19 cellular contexts compared by ENCODE assay signal in the genomic region with DNA sequence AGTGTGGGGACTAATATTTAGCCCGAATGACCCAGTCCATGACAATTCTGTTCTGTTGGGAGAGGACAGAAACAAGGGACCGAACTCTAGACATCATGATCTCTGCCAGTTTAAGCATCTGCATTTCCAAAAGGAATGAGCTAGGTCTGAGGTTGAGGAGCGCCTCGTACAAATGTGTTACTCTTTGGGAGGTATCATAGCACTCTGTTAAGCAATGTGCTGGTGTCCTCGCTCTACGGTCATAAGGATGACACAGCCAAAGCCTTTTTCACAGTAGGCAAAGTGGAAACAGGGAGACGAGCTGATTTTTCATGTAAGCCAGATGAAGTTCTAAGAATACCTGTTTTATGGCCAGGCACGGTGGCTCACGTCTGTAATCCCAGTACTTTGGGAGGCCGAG. TPM values are rescaled to one million over a fixed set of nuclear protein-coding genes. Genes with fewer than 3 reads are reported as not detected.
DNase-seq lines count a peak whose midpoint lies in the region; ATAC-seq and TF ChIP-seq lines count a peak whose summit lies in the region.
"Had no signal": no experiment of that assay in that cellular context is flagged by ENCODE, and none has a peak within 500 bp of the region (broad histone marks: within the 10 kb centered on the region; RNA-seq: fewer than 3 reads in every experiment).

No MANE protein-coding gene starts in this region.

- no peaks in the 10 kb centered on the region for H3F3A ChIP-seq in GM23338 (replicated peaks; ENCODE audit: low read depth)

- H2AK5ac ChIP-seq in mesenchymal stem cell (ENCODE audit: low read length, severe bottlenecking): no peak overlapping the region
- no peak overlapping the region for H2AK5ac ChIP-seq in neuronal stem cell (ENCODE audit: low read depth, low read length)

- peak overlapping the region; percentile 75 to 92 for H3K18ac ChIP-seq in mesenchymal stem cell (ENCODE audit: low read depth in 1 of 2, low read length in 2 of 2)
- H3K18ac ChIP-seq in neuronal stem cell (ENCODE audit: low read length): no peak overlapping the region

- no peak overlapping the region for H3K27ac Mint-ChIP-seq in GM23338
- H3K27ac Mint-ChIP-seq: CD4-positive, CD25-positive, alpha-beta regulatory T cell; H9; IgD-negative memory B cell had no signal

- H2AFZ ChIP-seq in GM23338 (peak overlapping the region; percentile 15), mesenchymal stem cell (ENCODE audit: low read depth, low read length) (no peak overlapping the region), neuronal stem cell (ENCODE audit: low read length) (peak overlapping the region; percentile 68)

- DNase-seq in GM23338 (ENCODE audit: low spot score) (no peak), brain pericyte (ENCODE audit: low read depth, low spot score) (peak; percentile 6), mesenchymal stem cell (peak; percentile 58), neuronal stem cell (ENCODE audit: low spot score) (no peak), T-helper 1 cell (no peak), dermis blood vessel endothelial cell (no peak), NCI-H1092 treated with DMSO at 0.1 percent for 48 hours (lab: John Stamatoyannopoulos, UW) (no peak), COLO829 (ENCODE audit: low spot score) (no peak)
- DNase-seq: AML-193; CD4-positive, CD25-positive, alpha-beta regulatory T cell; DMS153; DMS79 treated with DMSO at 0.1 percent for 48 hours; EL; GOT3; H9 had no signal

- H3K4me3 ChIP-seq in GM23338 (no peak overlapping the region), mesenchymal stem cell (ENCODE audit: insufficient read depth in 1 of 2, low read depth in 1 of 2, low read length in 2 of 2) (no peak overlapping the region), neuronal stem cell (ENCODE audit: low read length in 2 of 2) (no peak overlapping the region)
- H3K4me3 ChIP-seq: BLaER1 treated with 17β-estradiol and CSF1 and Interleukin-3, amounts not matched to agents 10 nM and 100 nM had no signal

- no peak overlapping the region for H3K4me2 ChIP-seq in GM23338
- no peak overlapping the region for H3K4me2 ChIP-seq in mesenchymal stem cell (ENCODE audit: low read length, poor library complexity, severe bottlenecking)
- H3K4me2 ChIP-seq in neuronal stem cell (ENCODE audit: insufficient read depth, low read length, poor library complexity, severe bottlenecking): no peak overlapping the region
- H3K4me2 ChIP-seq: BLaER1 treated with 17β-estradiol and CSF1 and Interleukin-3, amounts not matched to agents 10 nM and 100 nM had no signal

- H3K9me2 ChIP-seq in GM23338 (ENCODE audit: insufficient read depth): no peaks in the 10 kb centered on the region

- no peak for ATAC-seq in GM23338

- 0 out of 2 replicates have a peak, but pooled peaks cover 6% of the 10 kb centered on the region for H3K4me1 ChIP-seq in GM23338 (ENCODE audit: insufficient read depth)
- no peaks in the 10 kb centered on the region for H3K4me1 ChIP-seq in mesenchymal stem cell (ENCODE audit: control insufficient read depth, insufficient read depth, low read depth, low read length)
- peaks cover 0 to 7% of the 10 kb centered on the region in 2 donors for H3K4me1 ChIP-seq in neuronal stem cell (ENCODE audit: control insufficient read depth in 2 of 2, insufficient read depth in 1 of 2, low read depth in 1 of 2, low read length in 2 of 2)
- H3K4me1 ChIP-seq: BLaER1 treated with 17β-estradiol and CSF1 and Interleukin-3, amounts not matched to agents 10 nM and 100 nM had no signal

- H3K4ac ChIP-seq in mesenchymal stem cell (ENCODE audit: low read depth in 1 of 2, low read length in 2 of 2) (peak overlapping the region; percentile 62 to 94), neuronal stem cell (ENCODE audit: low read length) (no peak overlapping the region)

- H3K27me3 ChIP-seq in GM23338 (ENCODE audit: insufficient read depth) (no peaks in the 10 kb centered on the region), mesenchymal stem cell (ENCODE audit: control insufficient read depth in 1 of 2, insufficient read depth in 1 of 2, low read length in 2 of 2) (no peaks in the 10 kb centered on the region), neuronal stem cell (ENCODE audit: control insufficient read depth in 3 of 3, insufficient read depth in 3 of 3, low read depth in 1 of 3, low read length in 3 of 3) (no peaks in the 10 kb centered on the region)
- H3K27me3 ChIP-seq: BLaER1 treated with 17β-estradiol and CSF1 and Interleukin-3, amounts not matched to agents 10 nM and 100 nM had no signal

- peaks cover 8% of the 10 kb centered on the region; the same call in 2 of the 3 replicates for H3K4me1 Mint-ChIP-seq in GM23338
- H3K4me1 Mint-ChIP-seq: CD4-positive, CD25-positive, alpha-beta regulatory T cell; IgD-negative memory B cell had no signal

- peaks cover 6% of the 10 kb centered on the region; the same call in 2 of the 3 replicates for H3K9me3 Mint-ChIP-seq in GM23338

- H3K9ac ChIP-seq in mesenchymal stem cell (ENCODE audit: low read length) (no peak overlapping the region), neuronal stem cell (ENCODE audit: low read depth, low read length, poor library complexity) (no peak overlapping the region)
- H3K9ac ChIP-seq: BLaER1 treated with 17β-estradiol and CSF1 and Interleukin-3, amounts not matched to agents 10 nM and 100 nM had no signal

- H2BK15ac ChIP-seq in mesenchymal stem cell (ENCODE audit: low read depth, poor library complexity, severe bottlenecking) (no peak overlapping the region), neuronal stem cell (ENCODE audit: low read length) (no peak overlapping the region)

- H4K20me1 ChIP-seq in GM23338 (replicated peaks; ENCODE audit: insufficient read depth): no peaks in the 10 kb centered on the region
- H4K20me1 ChIP-seq: BLaER1 treated with 17β-estradiol and CSF1 and Interleukin-3, amounts not matched to agents 10 nM and 100 nM had no signal

- peak overlapping the region; percentile 65 to 98 for H2BK12ac ChIP-seq in mesenchymal stem cell (ENCODE audit: low read length in 2 of 2)
- no peak overlapping the region for H2BK12ac ChIP-seq in neuronal stem cell (ENCODE audit: low read length)

- H3K36me3 Mint-ChIP-seq in GM23338 (ENCODE audit: low read depth): no peaks in the 10 kb centered on the region
- H3K36me3 Mint-ChIP-seq: CD4-positive, CD25-positive, alpha-beta regulatory T cell; IgD-negative memory B cell had no signal

- no peaks in the 10 kb centered on the region for H3K27me3 Mint-ChIP-seq in GM23338 (ENCODE audit: insufficient read depth, low read depth, poor library complexity)

- H4K91ac ChIP-seq in mesenchymal stem cell (ENCODE audit: low read length) (peak overlapping the region; percentile 83), neuronal stem cell (ENCODE audit: low read depth, low read length, poor library complexity) (no peak overlapping the region)

- no peak overlapping the region for H2BK5ac ChIP-seq in mesenchymal stem cell (ENCODE audit: low read depth, low read length, poor library complexity, severe bottlenecking)
- H2BK5ac ChIP-seq in neuronal stem cell (ENCODE audit: low read length): no peak overlapping the region

- H2BK120ac ChIP-seq in mesenchymal stem cell (ENCODE audit: low read depth, low read length) (peak overlapping the region; percentile 71), neuronal stem cell (ENCODE audit: low read depth, low read length) (no peak overlapping the region)

- H3K36me3 ChIP-seq in GM23338 (ENCODE audit: insufficient read depth) (no peaks in the 10 kb centered on the region), mesenchymal stem cell (ENCODE audit: control insufficient read depth in 1 of 2, insufficient read depth in 2 of 2, low read depth in 1 of 2, low read length in 2 of 2) (no peaks in the 10 kb centered on the region), neuronal stem cell (replicated peaks in 1 of 2; ENCODE audit: control insufficient read depth in 2 of 2, insufficient read depth in 2 of 2, low read length in 2 of 2) (no peaks in the 10 kb centered on the region)
- H3K36me3 ChIP-seq: BLaER1 treated with 17β-estradiol and CSF1 and Interleukin-3, amounts not matched to agents 10 nM and 100 nM had no signal

- peak overlapping the region in 1 of 2 experiments; percentile 55 for H3K14ac ChIP-seq in mesenchymal stem cell (ENCODE audit: low read length in 2 of 2)
- H3K14ac ChIP-seq in neuronal stem cell (ENCODE audit: low read length): no peak overlapping the region

- H3K79me2 ChIP-seq in GM23338 (replicated peaks; ENCODE audit: insufficient read depth): no peaks in the 10 kb centered on the region

- TF ChIP-seq CTCF in GM23338 (conservative IDR thresholded peaks at IDR 0.05; ENCODE audit: low read depth in 2 of 2): no peak

- no peak overlapping the region for H3K4me3 Mint-ChIP-seq in GM23338
- H3K4me3 Mint-ChIP-seq: CD4-positive, CD25-positive, alpha-beta regulatory T cell; H9; IgD-negative memory B cell had no signal

- no peak overlapping the region for H3K23ac ChIP-seq in mesenchymal stem cell (ENCODE audit: low read length in 2 of 2)
- H3K23ac ChIP-seq in neuronal stem cell (ENCODE audit: low read depth, low read length, poor library complexity): no peak overlapping the region

- H3K9me3 ChIP-seq in mesenchymal stem cell (ENCODE audit: control insufficient read depth, low read length) (peaks cover 11% of the 10 kb centered on the region), neuronal stem cell (replicated peaks in 1 of 2; ENCODE audit: control insufficient read depth in 2 of 2, insufficient read depth in 1 of 2, low read depth in 1 of 2, low read length in 2 of 2) (peaks cover 0 to 3% of the 10 kb centered on the region in 2 donors)

- H3K27ac ChIP-seq in GM23338 (ENCODE audit: low read depth) (no peak overlapping the region), mesenchymal stem cell (ENCODE audit: low read length, poor library complexity, severe bottlenecking) (peak overlapping the region; percentile 23), neuronal stem cell (replicated peaks; ENCODE audit: low read length) (no peak overlapping the region)
- H3K27ac ChIP-seq: 22Rv1; BLaER1 treated with 17β-estradiol and CSF1 and Interleukin-3, amounts not matched to agents 10 nM and 100 nM had no signal

- no peaks in the 10 kb centered on the region for H3K79me1 ChIP-seq in mesenchymal stem cell (replicated peaks; ENCODE audit: low read length, poor library complexity, severe bottlenecking)
- no peaks in the 10 kb centered on the region for H3K79me1 ChIP-seq in neuronal stem cell (ENCODE audit: low read depth, low read length)

- H4K8ac ChIP-seq in mesenchymal stem cell (ENCODE audit: low read length): peak overlapping the region; percentile 45
- no peak overlapping the region for H4K8ac ChIP-seq in neuronal stem cell (ENCODE audit: low read depth, low read length)

- WGBS in mesenchymal stem cell: 79% methylated on average over 9 of the region's 10 CpGs
- no CpG with 5 or more reads among the region's 10 CpGs for WGBS in neuronal stem cell (ENCODE audit: extremely low coverage in 2 of 2, insufficient read length in 2 of 2, insufficient replicate concordance in 1 of 2), 2 donors

RNA-seq across cellular contexts. Expression of a gene that starts 15.4 kb away (rescaled TPM):
- total RNA-seq in GM23338 (2014; rRNA removed; shearing (Covaris generic)): 4.5 and 5.2 TPM in 2 replicates
- 1.4 and 1.9 TPM in 2 replicates for polyA plus RNA-seq in GM23338 (2016; fragmentation: Nextera tagmentation; extraction: Ambion mirVana)
- polyA plus RNA-seq in mesenchymal stem cell (2013, experiment 1 of 2): 138 TPM
- polyA plus RNA-seq in mesenchymal stem cell (2013, experiment 2 of 2): 139 TPM
- 0.98 TPM for polyA plus RNA-seq in neuronal stem cell (2013, experiment 1 of 2)
- polyA plus RNA-seq in neuronal stem cell (2013, experiment 2 of 2): 1.1 TPM
- 0.28 and 1.4 TPM in 2 replicates for total RNA-seq in dermis blood vessel endothelial cell
- total RNA-seq: HT-29 had no signal
- polyA plus RNA-seq: CD4-positive, CD25-positive, alpha-beta regulatory T cell; IgD-negative memory B cell had no signal

Comparison
In these comparisons a context has a peak if more than half of its experiments do, and no peak if none do; other contexts are left out.
1. DNase-seq: peak in brain pericyte (single experiment) and mesenchymal stem cell (single experiment); none in GM23338 (single experiment), neuronal stem cell (single experiment), T-helper 1 cell (0 of 5), dermis blood vessel endothelial cell (single experiment), NCI-H1092 treated with DMSO at 0.1 percent for 48 hours (single experiment) and COLO829 (single experiment).